Comparison of ENCODE assay signal across 8 cellular contexts in the genomic region with DNA sequence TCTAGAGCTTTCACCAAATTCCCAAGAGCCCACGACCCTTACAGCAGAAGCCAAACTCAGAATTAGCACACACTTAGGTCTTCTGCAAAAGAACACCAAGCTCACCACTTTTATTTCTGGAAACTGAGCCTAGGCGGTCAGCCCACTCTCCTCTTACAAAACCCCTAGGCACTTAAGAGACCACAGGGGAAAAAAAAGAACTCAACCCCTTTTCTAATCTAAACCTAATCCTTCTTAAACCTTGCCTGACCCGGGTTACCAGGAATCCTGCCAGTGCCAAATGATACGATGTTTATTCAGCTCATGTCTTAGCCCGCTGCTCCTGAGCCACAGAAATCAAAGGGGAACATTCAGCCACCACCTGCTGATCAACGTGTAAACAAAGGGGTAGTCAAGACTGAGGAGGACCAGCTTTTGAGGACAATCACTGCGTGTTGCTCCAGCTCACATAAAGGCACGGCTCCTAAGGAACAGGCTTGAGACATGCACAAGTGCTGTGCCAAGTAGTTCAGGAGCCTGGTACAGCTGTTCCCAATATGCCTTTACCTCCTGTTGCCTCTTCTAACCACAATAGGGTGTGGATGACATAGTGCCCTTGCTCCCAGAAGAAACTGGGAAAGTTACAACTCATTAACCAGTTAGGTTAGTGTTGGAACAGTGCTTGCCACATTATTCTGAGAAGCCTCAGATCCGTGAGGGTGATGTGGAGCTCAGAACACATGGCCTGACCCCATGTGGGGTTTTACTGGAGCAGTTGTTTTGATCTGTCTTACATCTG.
DNase-seq lines count a peak whose midpoint lies in the region; ATAC-seq and TF ChIP-seq lines count a peak whose summit lies in the region.

No MANE protein-coding gene starts in this region.

- CTCF ChIA-PET in activated naive CD4-positive, alpha-beta T cell treated with anti-CD3 and anti-CD28 coated beads, Interleukin-2, amount 10 ng/mL, durations not matched to agents 7 days and 5 days (lab: Charles Lee): interaction anchor here (0.5 kb wide), 1 partner anchor 30 kb away, joined by 3 read pairs; no protein-coding TSS in a partner anchor

- no peaks in the 10 kb centered on the region for H3K36me3 Mint-ChIP-seq in stimulated activated naive B cell treated with anti-CD40 and anti-IgM and Interleukin-4, amounts not matched to agents 10 μg/mL and 1 μg/mL and 100 μg/mL, for 72 hours
- H3K36me3 Mint-ChIP-seq in activated naive CD4-positive, alpha-beta T cell treated with anti-CD3 and anti-CD28 coated beads, Interleukin-2, amount 10 ng/mL, durations not matched to agents 7 days and 5 days: no peaks in the 10 kb centered on the region

- H3K4me3 Mint-ChIP-seq in stimulated activated naive B cell treated with anti-CD40 and anti-IgM and Interleukin-4, amounts not matched to agents 10 μg/mL and 1 μg/mL and 100 μg/mL, for 72 hours: peak overlapping the region; percentile 11 to 29
- no peak overlapping the region for H3K4me3 Mint-ChIP-seq in activated naive CD4-positive, alpha-beta T cell treated with anti-CD3 and anti-CD28 coated beads, Interleukin-2, amount 10 ng/mL, durations not matched to agents 7 days and 5 days

- no peaks in the 10 kb centered on the region for H3K9me3 ChIP-seq in WERI-Rb-1 (ENCODE audit: severe bottlenecking)

- in situ Hi-C loops in brain microvascular endothelial cell (cut with HindIII; ENCODE audit: low pct_ligation_motif_present, low sequenced_read_pairs): no loop called here

- peak overlapping the region; percentile 71 for H3K27ac ChIP-seq in WERI-Rb-1
- H3K27ac ChIP-seq in brain microvascular endothelial cell: no peak overlapping the region

- no peaks in the 10 kb centered on the region for H3K27me3 ChIP-seq in WERI-Rb-1 (ENCODE audit: insufficient read depth, low read depth, severe bottlenecking)
- no peaks in the 10 kb centered on the region for H3K27me3 ChIP-seq in brain microvascular endothelial cell (replicated peaks)

- no peaks in the 10 kb centered on the region for H3K36me3 ChIP-seq in WERI-Rb-1
- H3K36me3 ChIP-seq in brain microvascular endothelial cell (replicated peaks): no peaks in the 10 kb centered on the region

- peaks cover 23 to 26% of the 10 kb centered on the region in 2 donors for H3K4me1 Mint-ChIP-seq in stimulated activated naive B cell treated with anti-CD40 and anti-IgM and Interleukin-4, amounts not matched to agents 10 μg/mL and 1 μg/mL and 100 μg/mL, for 72 hours
- no peaks in the 10 kb centered on the region for H3K4me1 Mint-ChIP-seq in activated naive CD4-positive, alpha-beta T cell treated with anti-CD3 and anti-CD28 coated beads, Interleukin-2, amount 10 ng/mL, durations not matched to agents 7 days and 5 days

- peak overlapping the region; percentile 63 for H3K27ac Mint-ChIP-seq in stimulated activated naive B cell treated with anti-CD40 and anti-IgM and Interleukin-4, amounts not matched to agents 10 μg/mL and 1 μg/mL and 100 μg/mL, for 72 hours
- H3K27ac Mint-ChIP-seq in activated naive CD4-positive, alpha-beta T cell treated with anti-CD3 and anti-CD28 coated beads, Interleukin-2, amount 10 ng/mL, durations not matched to agents 7 days and 5 days: no peak overlapping the region

- TF ChIP-seq CTCF in WERI-Rb-1 (IDR thresholded peaks at IDR 0.05; ENCODE audit: low read depth, low read length) (no peak), brain microvascular endothelial cell (IDR thresholded peaks at IDR 0.05; ENCODE audit: low read depth, low read length, missing control alignments) (no peak)

- H3K27me3 Mint-ChIP-seq in stimulated activated naive B cell treated with anti-CD40 and anti-IgM and Interleukin-4, amounts not matched to agents 10 μg/mL and 1 μg/mL and 100 μg/mL, for 72 hours: no peaks in the 10 kb centered on the region
- H3K27me3 Mint-ChIP-seq in activated naive CD4-positive, alpha-beta T cell treated with anti-CD3 and anti-CD28 coated beads, Interleukin-2, amount 10 ng/mL, durations not matched to agents 7 days and 5 days: peaks cover 7% of the 10 kb centered on the region

- DNase-seq in NCI-H748 (lab: John Stamatoyannopoulos, UW; ENCODE audit: unreplicated experiment) (peak; percentile 51), NCI-H748 treated with DMSO at 0.1 percent for 48 hours (lab: John Stamatoyannopoulos, UW) (no peak), WERI-Rb-1 (peak; percentile 70), hippocampal formation (lab: John Stamatoyannopoulos, UW) (peak; percentile 20 to 43), brain microvascular endothelial cell (no peak)
- no peak for DNase-seq in stimulated activated naive B cell treated with anti-CD40 and anti-IgM and Interleukin-4, amounts not matched to agents 10 μg/mL and 1 μg/mL and 100 μg/mL, for 72 hours
- DNase-seq in activated naive CD4-positive, alpha-beta T cell treated with anti-CD3 and anti-CD28 coated beads, Interleukin-2, amount 10 ng/mL, durations not matched to agents 7 days and 5 days: no peak

- H3K9me3 Mint-ChIP-seq in stimulated activated naive B cell treated with anti-CD40 and anti-IgM and Interleukin-4, amounts not matched to agents 10 μg/mL and 1 μg/mL and 100 μg/mL, for 72 hours: no peaks in the 10 kb centered on the region
- H3K9me3 Mint-ChIP-seq in activated naive CD4-positive, alpha-beta T cell treated with anti-CD3 and anti-CD28 coated beads, Interleukin-2, amount 10 ng/mL, durations not matched to agents 7 days and 5 days: no peaks in the 10 kb centered on the region

- ATAC-seq in stimulated activated naive B cell treated with anti-CD40 and anti-IgM and Interleukin-4, amounts not matched to agents 10 μg/mL and 1 μg/mL and 100 μg/mL, for 72 hours (replicated peaks): peak; percentile 34 to 52
- no peak for ATAC-seq in GM21360 (IDR thresholded peaks at IDR 0.05; ENCODE audit: unreplicated experiment)

- peak overlapping the region; percentile 28 for H3K4me3 ChIP-seq in WERI-Rb-1 (ENCODE audit: low read depth, low read length)
- no peak overlapping the region for H3K4me3 ChIP-seq in brain microvascular endothelial cell (ENCODE audit: low read depth, low read length)

Comparison
In these comparisons a context has a peak if more than half of its experiments do, and no peak if none do; other contexts are left out.
1. DNase-seq: peak in NCI-H748 (single experiment), WERI-Rb-1 (single experiment) and hippocampal formation (2 of 2); none in NCI-H748 treated with DMSO at 0.1 percent for 48 hours (single experiment), stimulated activated naive B cell treated with anti-CD40 and anti-IgM and Interleukin-4, amounts not matched to agents 10 μg/mL and 1 μg/mL and 100 μg/mL, for 72 hours (single experiment), brain microvascular endothelial cell (single experiment) and activated naive CD4-positive, alpha-beta T cell treated with anti-CD3 and anti-CD28 coated beads, Interleukin-2, amount 10 ng/mL, durations not matched to agents 7 days and 5 days (single experiment).